Comparison of ENCODE assay signal across 11 cellular contexts in the genomic region with DNA sequence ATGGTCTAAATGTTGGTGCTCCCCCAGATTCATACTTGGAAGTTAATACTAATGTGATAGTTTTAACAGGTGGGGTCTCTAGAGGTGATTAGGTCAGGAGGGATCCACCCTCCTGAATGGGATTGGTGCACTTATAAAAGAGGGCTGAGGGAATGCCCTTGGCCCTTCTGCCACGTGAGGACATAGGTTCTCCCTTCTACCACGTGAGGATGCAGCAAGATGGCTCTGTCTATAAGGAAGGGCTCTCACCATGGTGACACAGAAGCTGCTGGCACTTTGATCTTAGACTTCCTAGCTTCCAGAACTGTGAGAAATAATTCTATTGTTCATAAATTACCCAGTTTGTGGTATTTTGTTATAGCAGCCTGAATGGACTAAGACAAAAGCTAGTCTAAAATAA. TPM values are rescaled to one million over a fixed set of nuclear protein-coding genes. Genes with fewer than 3 reads are reported as not detected.
DNase-seq lines count a peak whose midpoint lies in the region; ATAC-seq and TF ChIP-seq lines count a peak whose summit lies in the region.
"Had no signal": no experiment of that assay in that cellular context is flagged by ENCODE, and none has a peak within 500 bp of the region (broad histone marks: within the 10 kb centered on the region; RNA-seq: fewer than 3 reads in every experiment).

No MANE protein-coding gene starts in this region.

- no peak overlapping the region for H2BK5ac ChIP-seq in neuronal stem cell (ENCODE audit: low read length)

- H2AK5ac ChIP-seq in neuronal stem cell (ENCODE audit: low read depth, low read length): no peak overlapping the region

- peak overlapping the region; percentile 81 to 98 (median 90) for H3K4me2 ChIP-seq in BLaER1 treated with 17β-estradiol and CSF1 and Interleukin-3, amounts not matched to agents 10 nM and 100 nM
- peak overlapping the region; percentile 86 for H3K4me2 ChIP-seq in neuronal stem cell (ENCODE audit: insufficient read depth, low read length, poor library complexity, severe bottlenecking)

- H3K4me3 Mint-ChIP-seq in endodermal cell: peak overlapping the region; percentile 94

- no peak overlapping the region for H2BK120ac ChIP-seq in neuronal stem cell (ENCODE audit: low read depth, low read length)

- no peak overlapping the region for H2BK15ac ChIP-seq in neuronal stem cell (ENCODE audit: low read length)

- peak overlapping the region; percentile 60 to 80 (median 73); a peak in 18 of 20 replicates for H3K4me3 ChIP-seq in BLaER1 treated with 17β-estradiol and CSF1 and Interleukin-3, amounts not matched to agents 10 nM and 100 nM
- H3K4me3 ChIP-seq in endodermal cell (ENCODE audit: low read length) (peak overlapping the region; percentile 99), neuronal stem cell (ENCODE audit: low read length in 2 of 2) (peak overlapping the region in 1 of 2 donors; percentile 62)

- no peak overlapping the region for H3K14ac ChIP-seq in neuronal stem cell (ENCODE audit: low read length)

- H3K23ac ChIP-seq in neuronal stem cell (ENCODE audit: low read depth, low read length, poor library complexity): no peak overlapping the region

- no peak for TF ChIP-seq CTCF in endodermal cell (conservative IDR thresholded peaks at IDR 0.05)

- H3K27ac Mint-ChIP-seq in endodermal cell: no peak overlapping the region
- H3K27ac Mint-ChIP-seq: activated T-helper 2 cell treated with anti-CD3 and anti-CD28 coated beads, Interferon-gamma antibody, Interleukin-2, Interleukin-4, amounts not matched to agents 10 μg/mL and 5 μg/mL and 100 μg/mL, durations not matched to agents 14 hours and 24 hours and 36 hours; T-helper 1 cell treated with Interleukin-12 subunit alpha and Interleukin-12 subunit beta and Interleukin-4 antibody, amounts not matched to agents 30 μg/mL and 1 μg/mL, for 36 hours had no signal

- peaks cover 0 to 13% (median 4%) of the 10 kb centered on the region in 11 experiments; a peak in 5 of 22 replicates for H3K9me3 ChIP-seq in BLaER1 treated with 17β-estradiol and CSF1 and Interleukin-3, amounts not matched to agents 10 nM and 100 nM (replicated peaks in 1 of 11)
- peaks cover 21% of the 10 kb centered on the region for H3K9me3 ChIP-seq in endodermal cell (ENCODE audit: control insufficient read depth, low read length)
- peaks cover 0 to 10% of the 10 kb centered on the region in 2 donors for H3K9me3 ChIP-seq in neuronal stem cell (replicated peaks in 1 of 2; ENCODE audit: control insufficient read depth in 2 of 2, insufficient read depth in 1 of 2, low read depth in 1 of 2, low read length in 2 of 2)

- H3K9me3 Mint-ChIP-seq in endodermal cell: peaks cover 9% of the 10 kb centered on the region
- H3K9me3 Mint-ChIP-seq: activated T-helper 2 cell treated with anti-CD3 and anti-CD28 coated beads, Interferon-gamma antibody, Interleukin-2, Interleukin-4, amounts not matched to agents 10 μg/mL and 5 μg/mL and 100 μg/mL, durations not matched to agents 14 hours and 24 hours and 36 hours; T-helper 1 cell treated with Interleukin-12 subunit alpha and Interleukin-12 subunit beta and Interleukin-4 antibody, amounts not matched to agents 30 μg/mL and 1 μg/mL, for 36 hours had no signal

- peaks cover 2% of the 10 kb centered on the region for H3K27me3 Mint-ChIP-seq in endodermal cell (ENCODE audit: insufficient read depth)

- H2BK12ac ChIP-seq in neuronal stem cell (ENCODE audit: low read length): no peak overlapping the region

- peak; percentile 24 for DNase-seq in NCI-H510A treated with DMSO at 0.1 percent for 48 hours (lab: John Stamatoyannopoulos, UW)
- no peak for DNase-seq in endodermal cell
- DNase-seq in neuronal stem cell (ENCODE audit: low spot score): no peak
- DNase-seq in hippocampal formation (lab: John Stamatoyannopoulos, UW): no peak
- DNase-seq in GM19238 (ENCODE audit: insufficient read length, low spot score): no peak
- DNase-seq: DND-41 had no signal

- H3K36me3 Mint-ChIP-seq in endodermal cell (ENCODE audit: low read depth): peaks cover 42% of the 10 kb centered on the region

- H3K4me1 Mint-ChIP-seq in endodermal cell: peaks cover 18% of the 10 kb centered on the region

- H3K36me3 ChIP-seq in BLaER1 treated with 17β-estradiol and CSF1 and Interleukin-3, amounts not matched to agents 10 nM and 100 nM: peaks cover 0 to 45% (median 38%) of the 10 kb centered on the region in 11 experiments; a peak in 16 of 22 replicates
- peaks cover 50% of the 10 kb centered on the region for H3K36me3 ChIP-seq in endodermal cell (ENCODE audit: control insufficient read depth, insufficient read depth, low read length)
- peaks cover 5 to 50% of the 10 kb centered on the region in 2 donors for H3K36me3 ChIP-seq in neuronal stem cell (replicated peaks in 1 of 2; ENCODE audit: control insufficient read depth in 2 of 2, insufficient read depth in 2 of 2, low read length in 2 of 2)

- no peak overlapping the region for H4K91ac ChIP-seq in neuronal stem cell (ENCODE audit: low read depth, low read length, poor library complexity)

- H3K27ac ChIP-seq in BLaER1 treated with 17β-estradiol and CSF1 and Interleukin-3, amounts not matched to agents 10 nM and 100 nM: peak overlapping the region in 8 of 11 experiments; percentile 85 to 91 (median 88); a peak in 12 of 22 replicates
- H3K27ac ChIP-seq in endodermal cell (ENCODE audit: low read depth, low read length) (no peak overlapping the region), neuronal stem cell (replicated peaks; ENCODE audit: low read length) (no peak overlapping the region)

- peak overlapping the region; percentile 85 for H2AFZ ChIP-seq in neuronal stem cell (ENCODE audit: low read length)

- peak overlapping the region in 8 of 11 experiments; percentile 86 to 93 (median 88); a peak in 15 of 22 replicates for H3K9ac ChIP-seq in BLaER1 treated with 17β-estradiol and CSF1 and Interleukin-3, amounts not matched to agents 10 nM and 100 nM
- H3K9ac ChIP-seq in endodermal cell (ENCODE audit: extremely low read depth, low read length, poor library complexity, severe bottlenecking) (peak overlapping the region; percentile 88), neuronal stem cell (ENCODE audit: low read depth, low read length, poor library complexity) (no peak overlapping the region)

- H3K18ac ChIP-seq in neuronal stem cell (ENCODE audit: low read length): no peak overlapping the region

- H3K79me1 ChIP-seq in neuronal stem cell (ENCODE audit: low read depth, low read length): no peaks in the 10 kb centered on the region

- H4K8ac ChIP-seq in neuronal stem cell (ENCODE audit: low read depth, low read length): no peak overlapping the region

- H3K27me3 ChIP-seq in BLaER1 treated with 17β-estradiol and CSF1 and Interleukin-3, amounts not matched to agents 10 nM and 100 nM: peaks cover 0 to 5% (median 0%) of the 10 kb centered on the region in 11 experiments; a peak in 1 of 22 replicates
- H3K27me3 ChIP-seq in endodermal cell (ENCODE audit: control insufficient read depth, insufficient read depth, low read length, poor library complexity, severe bottlenecking) (no peaks in the 10 kb centered on the region), neuronal stem cell (ENCODE audit: control insufficient read depth in 3 of 3, insufficient read depth in 3 of 3, low read depth in 1 of 3, low read length in 3 of 3) (peaks cover 0 to 4% (median 1%) of the 10 kb centered on the region in 3 experiments)

- peaks cover 7 to 29% (median 17%) of the 10 kb centered on the region in 10 experiments; a peak in 19 of 20 replicates for H3K4me1 ChIP-seq in BLaER1 treated with 17β-estradiol and CSF1 and Interleukin-3, amounts not matched to agents 10 nM and 100 nM
- H3K4me1 ChIP-seq in endodermal cell (ENCODE audit: control insufficient read depth, insufficient read depth, low read length) (peaks cover 2% of the 10 kb centered on the region), neuronal stem cell (ENCODE audit: control insufficient read depth in 2 of 2, insufficient read depth in 1 of 2, low read depth in 1 of 2, low read length in 2 of 2) (peaks cover 2 to 4% of the 10 kb centered on the region in 2 donors)

- 32 to 47% methylated on average over 2 of the region's 2 CpGs for WGBS in endodermal cell (ENCODE audit: insufficient coverage in 1 of 2, insufficient read length in 1 of 2), 2 experiments
- WGBS in neuronal stem cell (ENCODE audit: extremely low coverage in 2 of 2, insufficient read length in 2 of 2, insufficient replicate concordance in 1 of 2), 2 donors: no CpG with 5 or more reads among the region's 2 CpGs

- no peak for ATAC-seq in HG03159 (IDR thresholded peaks at IDR 0.05; ENCODE audit: unreplicated experiment)
- ATAC-seq in HG02623 (IDR thresholded peaks at IDR 0.05; ENCODE audit: unreplicated experiment): no peak

- H4K20me1 ChIP-seq in BLaER1 treated with 17β-estradiol and CSF1 and Interleukin-3, amounts not matched to agents 10 nM and 100 nM: no peaks in the 10 kb centered on the region

- no peak overlapping the region for H3K4ac ChIP-seq in neuronal stem cell (ENCODE audit: low read length)

RNA-seq across cellular contexts. Expression of gene AADAT, which starts 1.1 kb away (rescaled TPM):
- total RNA-seq in endodermal cell: 10 to 100 TPM; 34.4 to 42.3 TPM
- polyA plus RNA-seq in endodermal cell (2013, experiment 1 of 2): 38.0 TPM
- 37.5 TPM for polyA plus RNA-seq in endodermal cell (2013, experiment 2 of 2)
- polyA plus RNA-seq in neuronal stem cell (2013, experiment 1 of 2): 16.2 TPM
- polyA plus RNA-seq in neuronal stem cell (2013, experiment 2 of 2): 17.7 TPM
- total RNA-seq: activated T-helper 2 cell treated with anti-CD3 and anti-CD28 coated beads, Interferon-gamma antibody, Interleukin-2, Interleukin-4, amounts not matched to agents 10 μg/mL and 5 μg/mL and 100 μg/mL, durations not matched to agents 14 hours and 24 hours and 36 hours had no signal

Comparison
In these comparisons a context has a peak if more than half of its experiments do, and no peak if none do; other contexts are left out.
1. H3K27ac ChIP-seq: peak in BLaER1 treated with 17β-estradiol and CSF1 and Interleukin-3, amounts not matched to agents 10 nM and 100 nM (8 of 11); none in endodermal cell (single experiment) and neuronal stem cell (single experiment).